12 cellular contexts compared by ENCODE assay signal in the genomic region with DNA sequence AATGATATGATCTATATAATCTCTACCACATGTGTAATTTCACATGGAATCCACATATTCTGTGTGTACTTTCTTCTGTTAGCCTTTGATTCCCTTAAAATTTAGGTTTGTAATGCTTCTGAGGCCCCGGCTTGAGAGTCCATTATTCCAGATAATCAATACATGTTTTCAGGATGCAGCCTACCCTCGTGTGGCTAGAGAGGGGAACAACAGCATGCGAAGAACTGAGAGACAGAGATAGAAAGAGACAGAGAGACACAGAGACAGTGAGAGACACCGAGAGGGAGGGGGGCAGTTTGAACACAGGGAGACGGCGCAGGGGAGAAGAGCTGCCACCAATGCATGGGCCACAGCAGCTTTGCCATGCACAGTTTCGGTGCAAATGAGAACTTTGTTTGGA.
DNase-seq lines count a peak whose midpoint lies in the region; ATAC-seq and TF ChIP-seq lines count a peak whose summit lies in the region.
"Had no signal": no experiment of that assay in that cellular context is flagged by ENCODE, and none has a peak within 500 bp of the region (broad histone marks: within the 10 kb centered on the region; RNA-seq: fewer than 3 reads in every experiment).

No MANE protein-coding gene starts in this region.

- CTCF ChIA-PET in HCT116 (lab: Charles Lee), result no interaction called here

- H3K4me1 ChIP-seq in BE2C, result no peaks in the 10 kb centered on the region
- H3K4me1 ChIP-seq in HCT116 (ENCODE audit: control insufficient read depth in 1 of 2, insufficient read depth in 2 of 2, low read length in 2 of 2), result no peaks in the 10 kb centered on the region
- H3K4me1 ChIP-seq: gastrocnemius medialis had no signal

- H3K9me3 Mint-ChIP-seq in activated naive CD8-positive, alpha-beta T cell (ENCODE audit: low read depth), result no peaks in the 10 kb centered on the region
- H3K9me3 Mint-ChIP-seq: IgD-negative memory B cell had no signal

- peaks cover 37% of the 10 kb centered on the region for H3K4me1 Mint-ChIP-seq in activated naive CD8-positive, alpha-beta T cell (ENCODE audit: low read depth)
- H3K4me1 Mint-ChIP-seq: IgD-negative memory B cell had no signal

- no peaks in the 10 kb centered on the region for H3K79me2 ChIP-seq in HCT116 (ENCODE audit: insufficient read depth, low read length)

- ATAC-seq in HCT116 (0 out of 2 replicates have a peak, but pooled peaks have one; percentile 21), GM18511 (IDR thresholded peaks at IDR 0.05; ENCODE audit: unreplicated experiment) (no peak)
- ATAC-seq: gastrocnemius medialis had no signal

- H3K9me2 ChIP-seq in HCT116 (ENCODE audit: insufficient read depth), result no peaks in the 10 kb centered on the region

- DNase-seq in BE2C (no peak), HCT116 (ENCODE audit: low read depth, low spot score) (no peak), left kidney (ENCODE audit: low read depth, low spot score) (peak; percentile 36), COR-L47 (lab: John Stamatoyannopoulos, UW) (no peak), SW480 (ENCODE audit: low spot score) (no peak)
- no peak for DNase-seq in central memory CD4-positive, alpha-beta T cell
- DNase-seq: activated CD4-positive, CD25-positive, alpha-beta regulatory T cell treated with anti-CD3 and anti-CD28 coated beads, Interleukin-2, amount 50 U/mL, for 72 hours; amygdala; gastrocnemius medialis had no signal

- H3K9ac ChIP-seq in HCT116 (ENCODE audit: low read length), result no peak overlapping the region

- peak overlapping the region; percentile 58 for H3K27ac Mint-ChIP-seq in activated naive CD8-positive, alpha-beta T cell
- H3K27ac Mint-ChIP-seq: IgD-negative memory B cell had no signal

- H3K27me3 ChIP-seq in BE2C (no peaks in the 10 kb centered on the region), HCT116 (ENCODE audit: insufficient read depth, low read length) (peaks cover 3% of the 10 kb centered on the region; the same call in 1 of the 2 replicates)
- H3K27me3 ChIP-seq: gastrocnemius medialis had no signal

- BruUV-seq in HCT116 (replicated peaks; lab: Mats Ljungman, UMichigan), result no TSS peak

- H3K36me3 Mint-ChIP-seq in activated naive CD8-positive, alpha-beta T cell, result no peaks in the 10 kb centered on the region

- H3K27ac ChIP-seq in HCT116 (ENCODE audit: low read depth, low read length), result no peak overlapping the region
- H3K27ac ChIP-seq: gastrocnemius medialis had no signal

- TF ChIP-seq POLR2A in HCT116 (IDR thresholded peaks at IDR 0.05; ENCODE audit: borderline replicate concordance, extremely low read depth, insufficient read depth, insufficient read length), result no peak

- H3K9me3 ChIP-seq in BE2C (no peaks in the 10 kb centered on the region), HCT116 (ENCODE audit: control insufficient read depth in 1 of 2, insufficient read depth in 1 of 2, low read depth in 1 of 2, low read length in 2 of 2) (no peaks in the 10 kb centered on the region)
- H3K9me3 ChIP-seq: gastrocnemius medialis had no signal

- H3K4me3 ChIP-seq in BE2C (ENCODE audit: low read depth, low read length) (no peak overlapping the region), HCT116 (replicated peaks in 1 of 2; ENCODE audit: low read depth in 1 of 2, low read length in 2 of 2) (no peak overlapping the region)
- H3K4me3 ChIP-seq: gastrocnemius medialis had no signal

- no peaks in the 10 kb centered on the region for H3K27me3 Mint-ChIP-seq in activated naive CD8-positive, alpha-beta T cell

- TF ChIP-seq CTCF in BE2C (IDR thresholded peaks at IDR 0.05; ENCODE audit: low read depth, low read length) (peak; percentile 47), HCT116 (IDR thresholded peaks at IDR 0.05 in 2 of 3, conservative IDR thresholded peaks at IDR 0.05 in 1 of 3; ENCODE audit: borderline replicate concordance in 1 of 3, insufficient read depth in 1 of 3, low read depth in 2 of 3, low read length in 2 of 3) (peak; percentile 30 to 56 (median 52); a peak in 4 of 6 replicates)

- H4K20me1 ChIP-seq in HCT116 (ENCODE audit: insufficient read depth), result no peaks in the 10 kb centered on the region

- RAD21 ChIA-PET in HCT116 (lab: Charles Lee; ENCODE audit: low non-redundant PET in 1 of 2, low total read pairs in 2 of 2, uncharacterized antibody in 2 of 2, unreplicated experiment in 2 of 2), result no interaction called here

- TF ChIP-seq RAD21 in HCT116 (IDR thresholded peaks at IDR 0.05; ENCODE audit: low read depth), result peak; percentile 52

- intact Hi-C loops in HCT116 (cut with micrococcal nuclease), result loop anchor here (1.0 kb wide), 1 partner anchor 182 kb away; no protein-coding TSS in a partner anchor

- no peak overlapping the region for H3K4me3 Mint-ChIP-seq in activated naive CD8-positive, alpha-beta T cell
- H3K4me3 Mint-ChIP-seq: IgD-negative memory B cell had no signal

- H3K36me3 ChIP-seq in BE2C (no peaks in the 10 kb centered on the region), HCT116 (ENCODE audit: control insufficient read depth in 1 of 2, insufficient read depth in 2 of 2, low read length in 2 of 2) (no peaks in the 10 kb centered on the region)
- H3K36me3 ChIP-seq: gastrocnemius medialis had no signal

- H2AFZ ChIP-seq in HCT116 (ENCODE audit: low read depth, low read length, poor library complexity, severe bottlenecking), result no peak overlapping the region

- H3K4me2 ChIP-seq in HCT116 (ENCODE audit: low read length), result no peak overlapping the region

- POLR2A ChIA-PET in HCT116 (lab: Charles Lee), result no interaction called here

TF ChIP-seq in HCT116, 20 proteins besides CTCF, POLR2A, EP300 and RAD21:
- TF ChIP-seq EGR1 (IDR thresholded peaks at IDR 0.05; ENCODE audit: low read depth), result no peak
- TF ChIP-seq ZFX (IDR thresholded peaks at IDR 0.05), result no peak
- no peak for TF ChIP-seq JUND (IDR thresholded peaks at IDR 0.05)
- no peak for TF ChIP-seq TCF7L2 (IDR thresholded peaks at IDR 0.05; ENCODE audit: borderline replicate concordance, extremely low read depth, insufficient read depth, insufficient read length)
- TF ChIP-seq SIN3A (IDR thresholded peaks at IDR 0.05; ENCODE audit: low read depth), result no peak
- TF ChIP-seq, protein P1, sequence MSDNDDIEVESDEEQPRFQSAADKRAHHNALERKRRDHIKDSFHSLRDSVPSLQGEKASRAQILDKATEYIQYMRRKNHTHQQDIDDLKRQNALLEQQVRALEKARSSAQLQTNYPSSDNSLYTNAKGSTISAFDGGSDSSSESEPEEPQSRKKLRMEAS (IDR thresholded peaks at IDR 0.05), result no peak
- TF ChIP-seq SP1 (IDR thresholded peaks at IDR 0.05; ENCODE audit: low read depth), result no peak
- no peak for TF ChIP-seq SRF (IDR thresholded peaks at IDR 0.05; ENCODE audit: low read depth)
- no peak for TF ChIP-seq CEBPB (IDR thresholded peaks at IDR 0.05; ENCODE audit: low read depth)
- no peak for TF ChIP-seq FOSL1 (IDR thresholded peaks at IDR 0.05; ENCODE audit: low read depth)
- TF ChIP-seq, protein P2, sequence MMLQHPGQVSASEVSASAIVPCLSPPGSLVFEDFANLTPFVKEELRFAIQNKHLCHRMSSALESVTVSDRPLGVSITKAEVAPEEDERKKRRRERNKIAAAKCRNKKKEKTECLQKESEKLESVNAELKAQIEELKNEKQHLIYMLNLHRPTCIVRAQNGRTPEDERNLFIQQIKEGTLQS (IDR thresholded peaks at IDR 0.05), result no peak
- no peak for TF ChIP-seq ELF1 (IDR thresholded peaks at IDR 0.05; ENCODE audit: borderline replicate concordance, low read depth)
- TF ChIP-seq, protein P3, sequence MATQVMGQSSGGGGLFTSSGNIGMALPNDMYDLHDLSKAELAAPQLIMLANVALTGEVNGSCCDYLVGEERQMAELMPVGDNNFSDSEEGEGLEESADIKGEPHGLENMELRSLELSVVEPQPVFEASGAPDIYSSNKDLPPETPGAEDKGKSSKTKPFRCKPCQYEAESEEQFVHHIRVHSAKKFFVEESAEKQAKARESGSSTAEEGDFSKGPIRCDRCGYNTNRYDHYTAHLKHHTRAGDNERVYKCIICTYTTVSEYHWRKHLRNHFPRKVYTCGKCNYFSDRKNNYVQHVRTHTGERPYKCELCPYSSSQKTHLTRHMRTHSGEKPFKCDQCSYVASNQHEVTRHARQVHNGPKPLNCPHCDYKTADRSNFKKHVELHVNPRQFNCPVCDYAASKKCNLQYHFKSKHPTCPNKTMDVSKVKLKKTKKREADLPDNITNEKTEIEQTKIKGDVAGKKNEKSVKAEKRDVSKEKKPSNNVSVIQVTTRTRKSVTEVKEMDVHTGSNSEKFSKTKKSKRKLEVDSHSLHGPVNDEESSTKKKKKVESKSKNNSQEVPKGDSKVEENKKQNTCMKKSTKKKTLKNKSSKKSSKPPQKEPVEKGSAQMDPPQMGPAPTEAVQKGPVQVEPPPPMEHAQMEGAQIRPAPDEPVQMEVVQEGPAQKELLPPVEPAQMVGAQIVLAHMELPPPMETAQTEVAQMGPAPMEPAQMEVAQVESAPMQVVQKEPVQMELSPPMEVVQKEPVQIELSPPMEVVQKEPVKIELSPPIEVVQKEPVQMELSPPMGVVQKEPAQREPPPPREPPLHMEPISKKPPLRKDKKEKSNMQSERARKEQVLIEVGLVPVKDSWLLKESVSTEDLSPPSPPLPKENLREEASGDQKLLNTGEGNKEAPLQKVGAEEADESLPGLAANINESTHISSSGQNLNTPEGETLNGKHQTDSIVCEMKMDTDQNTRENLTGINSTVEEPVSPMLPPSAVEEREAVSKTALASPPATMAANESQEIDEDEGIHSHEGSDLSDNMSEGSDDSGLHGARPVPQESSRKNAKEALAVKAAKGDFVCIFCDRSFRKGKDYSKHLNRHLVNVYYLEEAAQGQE (IDR thresholded peaks at IDR 0.05; ENCODE audit: low read depth), result no peak
- no peak for TF ChIP-seq CBX3 (IDR thresholded peaks at IDR 0.05; ENCODE audit: low read depth)
TF ChIP-seq in HCT116: peak in this region for 0.
